In genomic region chr9:15670884-15671283, GRCh38 we compare ENCODE assay signal across 1 cellular context.
TF ChIP-seq lines count a peak whose summit lies in the region.

No MANE protein-coding gene starts in this region.

TF ChIP-seq in GM12878, 131 proteins besides CTCF, POLR2A, EP300 and RAD21 (continued from another document):
- TF ChIP-seq CUX1 (IDR thresholded peaks at IDR 0.05; ENCODE audit: insufficient replicate concordance, low read depth, low read length) = no peak
